ENCODE assay signal across 8 cellular contexts in genomic region chr2:9556121-9556869, GRCh38. TPM values are rescaled to one million over a fixed set of nuclear protein-coding genes. Genes with fewer than 3 reads are reported as not detected.
DNase-seq lines count a peak whose midpoint lies in the region; ATAC-seq and TF ChIP-seq lines count a peak whose summit lies in the region.

No MANE protein-coding gene starts in this region.

- ATAC-seq in GM19328 (IDR thresholded peaks at IDR 0.05; ENCODE audit: unreplicated experiment) (peak; percentile 23), HG03378 (IDR thresholded peaks at IDR 0.05; ENCODE audit: unreplicated experiment) (peak; percentile 28)

- no peak for TF ChIP-seq CTCF in AG10803 (conservative IDR thresholded peaks at IDR 0.05; ENCODE audit: low read length)
- TF ChIP-seq CTCF in neural progenitor cell (IDR thresholded peaks at IDR 0.05): no peak

- H2AFZ ChIP-seq in neural progenitor cell (replicated peaks): peak overlapping the region; percentile 70

- H3K4me3 ChIP-seq in AG10803 (ENCODE audit: low read length) (peak overlapping the region; percentile 77), esophagus (ENCODE audit: low read depth in 1 of 2, low read length in 2 of 2) (peak overlapping the region; percentile 90 to 96), neural progenitor cell (peak overlapping the region; percentile 61)

- H3K27ac Mint-ChIP-seq in T-helper 1 cell treated with Interleukin-12 subunit alpha and Interleukin-12 subunit beta and Interleukin-4 antibody, amounts not matched to agents 30 μg/mL and 1 μg/mL, for 36 hours: peak overlapping the region; percentile 96
- H3K27ac Mint-ChIP-seq in neural progenitor cell: peak overlapping the region; percentile 99

- peaks cover 39% of the 10 kb centered on the region for H3F3A ChIP-seq in neural progenitor cell (ENCODE audit: low read depth)

- peak overlapping the region; percentile 95 for H3K4me3 Mint-ChIP-seq in T-helper 1 cell treated with Interleukin-12 subunit alpha and Interleukin-12 subunit beta and Interleukin-4 antibody, amounts not matched to agents 30 μg/mL and 1 μg/mL, for 36 hours
- peak overlapping the region; percentile 98 for H3K4me3 Mint-ChIP-seq in neural progenitor cell

- WGBS in esophagus, 2 donors: 1% methylated on average over 35 of the region's 35 CpGs

- DNase-seq in AG10803 (ENCODE audit: low read depth) (no peak), neural progenitor cell (ENCODE audit: low spot score) (no peak), amniotic stem cell (lab: John Stamatoyannopoulos, UW) (no peak), NCI-H2196 (lab: John Stamatoyannopoulos, UW; ENCODE audit: unreplicated experiment) (no peak)

- peak overlapping the region; percentile 95 for H3K4me2 ChIP-seq in neural progenitor cell

- H3K4me1 ChIP-seq in esophagus (ENCODE audit: control insufficient read depth in 2 of 2, insufficient read depth in 2 of 2, low read length in 1 of 2) (peaks cover 0 to 2% of the 10 kb centered on the region in 2 donors), neural progenitor cell (peaks cover 14% of the 10 kb centered on the region)

- no peaks in the 10 kb centered on the region for H3K27me3 ChIP-seq in esophagus (ENCODE audit: control insufficient read depth in 1 of 2, insufficient read depth in 2 of 2, low read length in 2 of 2)
- no peaks in the 10 kb centered on the region for H3K27me3 ChIP-seq in neural progenitor cell

- H4K20me1 ChIP-seq in neural progenitor cell (ENCODE audit: low read depth): peaks cover 25% of the 10 kb centered on the region

- peak overlapping the region; percentile 98 for H3K27ac ChIP-seq in esophagus (ENCODE audit: low read depth in 2 of 2, low read length in 1 of 2)
- H3K27ac ChIP-seq in neural progenitor cell: peak overlapping the region; percentile 92

- peaks cover 37% of the 10 kb centered on the region for H3K4me1 Mint-ChIP-seq in T-helper 1 cell treated with Interleukin-12 subunit alpha and Interleukin-12 subunit beta and Interleukin-4 antibody, amounts not matched to agents 30 μg/mL and 1 μg/mL, for 36 hours (ENCODE audit: low read depth)
- peaks cover 33% of the 10 kb centered on the region for H3K4me1 Mint-ChIP-seq in neural progenitor cell

- H3K27me3 Mint-ChIP-seq in T-helper 1 cell treated with Interleukin-12 subunit alpha and Interleukin-12 subunit beta and Interleukin-4 antibody, amounts not matched to agents 30 μg/mL and 1 μg/mL, for 36 hours (ENCODE audit: low read depth): no peaks in the 10 kb centered on the region
- H3K27me3 Mint-ChIP-seq in neural progenitor cell (ENCODE audit: insufficient read depth, low read depth): no peaks in the 10 kb centered on the region

- peaks cover 3% of the 10 kb centered on the region for H3K36me3 Mint-ChIP-seq in T-helper 1 cell treated with Interleukin-12 subunit alpha and Interleukin-12 subunit beta and Interleukin-4 antibody, amounts not matched to agents 30 μg/mL and 1 μg/mL, for 36 hours (ENCODE audit: low read depth)
- peaks cover 8% of the 10 kb centered on the region for H3K36me3 Mint-ChIP-seq in neural progenitor cell

- peak overlapping the region; percentile 81 for H3K9ac ChIP-seq in neural progenitor cell

- H3K9me3 ChIP-seq in esophagus (ENCODE audit: control insufficient read depth in 2 of 2, insufficient read depth in 1 of 2, low read depth in 1 of 2, low read length in 1 of 2): no peaks in the 10 kb centered on the region
- H3K9me3 ChIP-seq in neural progenitor cell (ENCODE audit: low read depth): no peaks in the 10 kb centered on the region

- H3K36me3 ChIP-seq in esophagus (ENCODE audit: control insufficient read depth in 2 of 2, insufficient read depth in 2 of 2, low read length in 1 of 2) (no peaks in the 10 kb centered on the region), neural progenitor cell (no peaks in the 10 kb centered on the region)

- no peaks in the 10 kb centered on the region for H3K9me3 Mint-ChIP-seq in T-helper 1 cell treated with Interleukin-12 subunit alpha and Interleukin-12 subunit beta and Interleukin-4 antibody, amounts not matched to agents 30 μg/mL and 1 μg/mL, for 36 hours
- no peaks in the 10 kb centered on the region for H3K9me3 Mint-ChIP-seq in neural progenitor cell

- peaks cover 59% of the 10 kb centered on the region for H3K79me2 ChIP-seq in neural progenitor cell (ENCODE audit: low read depth)

RNA-seq across cellular contexts. Expression of gene ADAM17, which starts 0.7 kb away (rescaled TPM):
- polyA plus RNA-seq in esophagus: 1 to 10 TPM; 8.1 to 9.8 TPM
- 49.7 and 72.1 TPM in 2 replicates for total RNA-seq in neural progenitor cell (ENCODE audit: low replicate concordance)
